Comparison of ENCODE assay signal across 28 cellular contexts in genomic region chr16:55078153-55078552, GRCh38.
"Had no signal": no experiment of that assay in that cellular context is flagged by ENCODE, and none has a peak within 500 bp of the region (broad histone marks: within the 10 kb centered on the region; RNA-seq: fewer than 3 reads in every experiment).

No MANE protein-coding gene starts in this region.

- H3K36me3 ChIP-seq: neural progenitor cell, ovary, right lobe of liver, sigmoid colon, stomach, thoracic aorta, thyroid gland, tibial nerve, upper lobe of left lung, vagina had no signal

- H3K4me1 Mint-ChIP-seq: naive thymus-derived CD4-positive, alpha-beta T cell; natural killer cell; stimulated activated effector memory CD8-positive, alpha-beta T cell treated with anti-CD3 and anti-CD28 coated beads, Interleukin-12 subunit alpha, Interleukin-12 subunit beta, amount 100 ng/mL, for 72 hours; stimulated activated naive B cell treated with anti-CD40 and anti-IgM and Interleukin-4, amounts not matched to agents 10 μg/mL and 1 μg/mL and 100 μg/mL, for 72 hours had no signal

- H3K27ac ChIP-seq: neural progenitor cell, ovary, parathyroid adenoma, psoas muscle, right lobe of liver, sigmoid colon, stomach, thoracic aorta, thyroid gland, tibial nerve, upper lobe of left lung, vagina had no signal

- H3K36me3 Mint-ChIP-seq: naive thymus-derived CD4-positive, alpha-beta T cell; natural killer cell; neural progenitor cell; stimulated activated effector memory CD8-positive, alpha-beta T cell treated with anti-CD3 and anti-CD28 coated beads, Interleukin-12 subunit alpha, Interleukin-12 subunit beta, amount 100 ng/mL, for 72 hours; stimulated activated naive B cell treated with anti-CD40 and anti-IgM and Interleukin-4, amounts not matched to agents 10 μg/mL and 1 μg/mL and 100 μg/mL, for 72 hours had no signal

- H3K9me3 Mint-ChIP-seq: natural killer cell; nephron; neural progenitor cell; stimulated activated effector memory CD8-positive, alpha-beta T cell treated with anti-CD3 and anti-CD28 coated beads, Interleukin-12 subunit alpha, Interleukin-12 subunit beta, amount 100 ng/mL, for 72 hours had no signal

- DNase-seq: naive thymus-derived CD4-positive, alpha-beta T cell; natural killer cell; occipital lobe; ovary; posterior cingulate gyrus; psoas muscle; right cardiac atrium; right lobe of liver; small intestine; stimulated activated CD4-positive, alpha-beta T cell treated with anti-CD3 and anti-CD28 coated beads, Interleukin-15, amount 100 ng/mL, for 24 hours; stimulated activated CD4-positive, alpha-beta T cell treated with anti-CD3 and anti-CD28 coated beads, Interleukin-2, amount 100 ng/mL, for 24 hours; stimulated activated CD4-positive, alpha-beta T cell treated with anti-CD3 and anti-CD28 coated beads, Interleukin-2, amount 100 ng/mL, for 48 hours; stimulated activated CD4-positive, alpha-beta T cell treated with anti-CD3 and anti-CD28 coated beads, Interleukin-4, amount 100 ng/mL, for 24 hours; stimulated activated naive B cell treated with anti-CD40 and anti-IgM and Interleukin-4, amounts not matched to agents 10 μg/mL and 1 μg/mL and 100 μg/mL, for 72 hours; stimulated activated naive CD4-positive, alpha-beta T cell treated with Interleukin-2 at 50 U/mL for 16 hours; stomach; thyroid gland; trophoblast cell; upper lobe of left lung had no signal

- H3K27ac Mint-ChIP-seq: natural killer cell; nephron; neural progenitor cell; progenitor cell of endocrine pancreas; stimulated activated effector memory CD8-positive, alpha-beta T cell treated with anti-CD3 and anti-CD28 coated beads, Interleukin-12 subunit alpha, Interleukin-12 subunit beta, amount 100 ng/mL, for 72 hours; stimulated activated naive B cell treated with anti-CD40 and anti-IgM and Interleukin-4, amounts not matched to agents 10 μg/mL and 1 μg/mL and 100 μg/mL, for 72 hours had no signal

- H3K27me3 ChIP-seq: neural progenitor cell, ovary, right lobe of liver, sigmoid colon, stomach, thyroid gland, tibial nerve, upper lobe of left lung, vagina had no signal

- H3K9me3 ChIP-seq: ovary, psoas muscle, right lobe of liver, sigmoid colon, stomach, thoracic aorta, thyroid gland, upper lobe of left lung, vagina had no signal

- ATAC-seq: naive thymus-derived CD4-positive, alpha-beta T cell; natural killer cell; psoas muscle; right cardiac atrium; right lobe of liver; stimulated activated effector memory CD8-positive, alpha-beta T cell treated with anti-CD3 and anti-CD28 coated beads, Interleukin-12 subunit alpha, Interleukin-12 subunit beta, amount 100 ng/mL, for 72 hours; stimulated activated naive B cell treated with anti-CD40 and anti-IgM and Interleukin-4, amounts not matched to agents 10 μg/mL and 1 μg/mL and 100 μg/mL, for 72 hours had no signal

- H3K4me1 ChIP-seq: parathyroid adenoma, psoas muscle, sigmoid colon, thyroid gland, tibial nerve, upper lobe of left lung, vagina had no signal

- H3K4me3 ChIP-seq: neural progenitor cell, ovary, psoas muscle, right lobe of liver, sigmoid colon, stomach, thoracic aorta, thyroid gland, tibial nerve, upper lobe of left lung, vagina had no signal

- H3K9ac ChIP-seq: neural progenitor cell, parathyroid adenoma had no signal

- H3K4me3 Mint-ChIP-seq: naive thymus-derived CD4-positive, alpha-beta T cell; natural killer cell; nephron; neural progenitor cell; stimulated activated effector memory CD8-positive, alpha-beta T cell treated with anti-CD3 and anti-CD28 coated beads, Interleukin-12 subunit alpha, Interleukin-12 subunit beta, amount 100 ng/mL, for 72 hours; stimulated activated naive B cell treated with anti-CD40 and anti-IgM and Interleukin-4, amounts not matched to agents 10 μg/mL and 1 μg/mL and 100 μg/mL, for 72 hours had no signal
